8 cellular contexts compared by ENCODE assay signal in the genomic region with DNA sequence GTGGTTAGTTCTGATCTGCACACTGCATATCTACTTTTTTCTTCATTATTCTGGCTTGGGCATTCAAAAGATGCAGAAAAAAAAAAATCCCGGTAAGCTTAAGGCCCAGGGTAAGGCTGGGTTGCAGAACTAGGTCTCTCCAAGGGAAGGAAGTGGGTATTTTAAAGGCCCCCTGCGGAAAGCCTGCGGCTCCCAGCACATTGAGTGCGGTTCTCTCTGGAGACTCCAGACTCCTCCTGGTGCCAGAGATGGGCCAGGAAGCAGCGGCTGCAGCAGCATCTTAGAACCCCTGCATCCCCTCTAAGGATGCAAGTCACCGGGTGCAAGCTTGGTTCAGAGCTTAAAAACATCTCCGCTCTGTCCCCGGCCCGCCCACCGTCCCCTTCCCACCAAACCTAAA. TPM values are rescaled to one million over a fixed set of nuclear protein-coding genes. Genes with fewer than 3 reads are reported as not detected.
DNase-seq lines count a peak whose midpoint lies in the region; ATAC-seq and TF ChIP-seq lines count a peak whose summit lies in the region.

No MANE protein-coding gene starts in this region.

- no peak overlapping the region; a peak in 1 of 7 replicates for H3K27ac Mint-ChIP-seq in H9
- no peak overlapping the region for H3K27ac Mint-ChIP-seq in T-helper 17 cell

- H4K91ac ChIP-seq in H9 (ENCODE audit: insufficient read length, low read depth, low read length): no peak overlapping the region

- no peak overlapping the region for H3K23ac ChIP-seq in H9 (ENCODE audit: insufficient read length, low read depth, low read length)

- H2BK20ac ChIP-seq in H9 (ENCODE audit: low read depth, low read length, poor library complexity, severe bottlenecking): no peak overlapping the region

- H3K14ac ChIP-seq in H9 (ENCODE audit: insufficient read depth, low read length): no peak overlapping the region; the same call in 1 of the 2 replicates

- H3T11ph ChIP-seq in H9 (ENCODE audit: low read length): no peak overlapping the region

- no peak overlapping the region for H2AFZ ChIP-seq in H9 (ENCODE audit: low read length)

- no peak overlapping the region for H3K4ac ChIP-seq in H9 (ENCODE audit: low read depth, low read length)

- no peak overlapping the region for H2BK12ac ChIP-seq in H9 (ENCODE audit: insufficient read length, low read depth, low read length)

- DNase-seq in H9 (peak; percentile 64), T-helper 17 cell (no peak), right cardiac atrium (no peak), skeletal muscle cell (ENCODE audit: low read depth) (no peak), SW 1271 (lab: John Stamatoyannopoulos, UW) (no peak), NCI-H1105 (lab: John Stamatoyannopoulos, UW) (no peak), SKM-1 (lab: John Stamatoyannopoulos, UW; ENCODE audit: unreplicated experiment) (no peak)

- H3K36me3 Mint-ChIP-seq in H9 (ENCODE audit: insufficient read depth in 1 of 3, low read depth in 3 of 3) (no peaks in the 10 kb centered on the region), T-helper 17 cell (ENCODE audit: low read depth) (no peaks in the 10 kb centered on the region)

- peak overlapping the region; percentile 62 for H3K4me3 ChIP-seq in right cardiac atrium (ENCODE audit: low read length)
- peak overlapping the region; percentile 44 for H3K4me3 ChIP-seq in skeletal muscle cell (ENCODE audit: low read depth, low read length)

- H3K9me3 Mint-ChIP-seq in H9: no peaks in the 10 kb centered on the region

- H4K8ac ChIP-seq in H9 (replicated peaks; ENCODE audit: insufficient read length, low read depth, low read length): no peak overlapping the region

- H3K4me1 Mint-ChIP-seq in H9: peaks cover 25 to 28% of the 10 kb centered on the region in 2 experiments
- peaks cover 12% of the 10 kb centered on the region for H3K4me1 Mint-ChIP-seq in T-helper 17 cell

- H3K4me2 ChIP-seq in H9 (ENCODE audit: insufficient read depth, insufficient read length, low read length): peak overlapping the region; percentile 55

- TF ChIP-seq CTCF in H9 (conservative IDR thresholded peaks at IDR 0.05): 0 out of 3 replicates have a peak, but pooled peaks have one; percentile 19

- H3K27me3 Mint-ChIP-seq in H9 (ENCODE audit: low read depth) (peaks cover 20% of the 10 kb centered on the region), T-helper 17 cell (peaks cover 30% of the 10 kb centered on the region)

- WGBS in H9 (ENCODE audit: extremely low coverage, insufficient read length, low lambda C conversion rate): no CpG with 5 or more reads among the region's 10 CpGs
- 26% methylated on average over 10 of the region's 10 CpGs for WGBS in right cardiac atrium

- no peaks in the 10 kb centered on the region for H3K79me1 ChIP-seq in H9 (ENCODE audit: insufficient read depth, low read depth, low read length, poor library complexity, severe bottlenecking)

- no peaks in the 10 kb centered on the region; the same call in 1 of the 2 replicates for H3K4me1 ChIP-seq in H9 (ENCODE audit: insufficient read depth, low read length)
- no peaks in the 10 kb centered on the region for H3K4me1 ChIP-seq in right cardiac atrium (ENCODE audit: control insufficient read depth, insufficient read depth, low read length)

- no peak overlapping the region for H3K9ac ChIP-seq in H9 (ENCODE audit: extremely low read depth, insufficient read length, low read length)

- peak; percentile 16 for ATAC-seq in T-helper 17 cell
- peak; percentile 19 to 25 for ATAC-seq in right cardiac atrium
- ATAC-seq in GM21528 (IDR thresholded peaks at IDR 0.05; ENCODE audit: low FRiP score, unreplicated experiment): no peak

- intact Hi-C loops in right cardiac atrium (cut with DNase I): loop anchor here in 1 of 4 donors (10.0 kb wide), 1 partner anchor 65 kb away; no protein-coding TSS in a partner anchor

- no peaks in the 10 kb centered on the region for H3K79me2 ChIP-seq in H9 (ENCODE audit: insufficient read depth, low read length)

- H2BK5ac ChIP-seq in H9 (ENCODE audit: insufficient read length, low read length): no peak overlapping the region

- H3K27ac ChIP-seq in H9 (ENCODE audit: insufficient read length, low read depth, low read length): no peak overlapping the region
- no peak overlapping the region for H3K27ac ChIP-seq in right cardiac atrium (ENCODE audit: low read length)

- H3K4me3 Mint-ChIP-seq in H9 (peak overlapping the region; percentile 66 to 81), T-helper 17 cell (peak overlapping the region; percentile 83)

- H3K27me3 ChIP-seq in H9 (ENCODE audit: insufficient read depth, low read length) (no peaks in the 10 kb centered on the region; the same call in 1 of the 2 replicates), right cardiac atrium (ENCODE audit: control insufficient read depth, insufficient read depth) (no peaks in the 10 kb centered on the region)

- no peak overlapping the region for H3K18ac ChIP-seq in H9 (ENCODE audit: insufficient read length, low read depth, low read length)

- no peaks in the 10 kb centered on the region for H3K9me3 ChIP-seq in H9 (ENCODE audit: control insufficient read depth, low read depth, low read length)
- no peaks in the 10 kb centered on the region for H3K9me3 ChIP-seq in T-helper 17 cell (ENCODE audit: control insufficient read depth, low read length, poor library complexity, severe bottlenecking)
- H3K9me3 ChIP-seq in right cardiac atrium (ENCODE audit: control insufficient read depth, low read length): no peaks in the 10 kb centered on the region

- no peak overlapping the region for H2AK5ac ChIP-seq in H9 (ENCODE audit: insufficient read length, low read length)

- H4K5ac ChIP-seq in H9 (ENCODE audit: insufficient read length, low read depth, low read length): no peak overlapping the region

- no peak overlapping the region for H3K56ac ChIP-seq in H9 (ENCODE audit: insufficient read length, low read depth, low read length)

- peaks cover 6% of the 10 kb centered on the region for H3K23me2 ChIP-seq in H9 (ENCODE audit: insufficient read length, low read depth, low read length, poor library complexity, severe bottlenecking)

- no peak overlapping the region for H2BK120ac ChIP-seq in H9 (ENCODE audit: low read depth, low read length, poor library complexity, severe bottlenecking)

- no peak overlapping the region for H2BK15ac ChIP-seq in H9 (ENCODE audit: low read depth, low read length)

- H4K20me1 ChIP-seq in H9 (ENCODE audit: control insufficient read depth, insufficient read depth, insufficient read length): no peaks in the 10 kb centered on the region

RNA-seq across cellular contexts. Expression of a gene that starts 49.5 kb away (rescaled TPM):
- total RNA-seq in H9 (2021) (251 and 261 TPM in 2 replicates), T-helper 17 cell (10 to 100 TPM; 56.3 to 71.7 TPM), right cardiac atrium (10 to 100 TPM; 11.4 to 19.2 (median 12.8) TPM)
- polyA plus RNA-seq in right cardiac atrium: 12.1 TPM
